ENCODE assay signal across 1 cellular context in the genomic region with DNA sequence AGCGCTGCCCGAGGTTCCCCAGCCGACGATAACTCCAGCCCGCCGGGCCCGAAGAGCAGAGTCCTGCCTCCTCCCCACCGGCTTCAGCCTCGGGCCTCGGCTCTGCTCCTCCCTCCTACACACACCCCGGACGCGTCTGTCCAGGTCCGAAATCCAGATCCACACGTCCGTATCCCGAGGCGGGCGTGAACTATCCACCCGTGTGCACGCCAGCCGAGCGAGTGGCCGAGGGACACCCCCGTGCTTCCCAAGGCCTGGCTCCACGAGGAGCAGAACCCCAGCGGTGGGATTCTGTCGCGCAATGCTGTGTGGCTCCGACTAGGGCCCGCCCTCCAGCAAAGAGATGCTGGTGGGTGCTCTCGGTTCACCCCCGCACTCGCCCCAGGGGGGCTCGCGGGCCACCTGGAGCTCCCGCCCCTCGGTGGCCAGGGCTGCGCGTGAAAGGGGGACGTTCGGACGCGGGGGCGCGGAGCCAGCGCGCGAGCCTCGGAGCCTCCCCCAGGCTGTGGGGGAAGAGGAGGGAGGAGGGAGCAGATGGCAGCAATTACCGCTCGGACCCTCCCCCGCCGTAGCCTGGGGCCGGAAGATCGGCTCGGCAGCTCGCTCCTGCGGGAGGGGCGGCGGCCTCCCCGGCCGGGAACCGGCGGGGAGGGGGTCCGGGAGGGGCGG.
TF ChIP-seq lines count a peak whose summit lies in the region.

No MANE protein-coding gene starts in this region.

TF ChIP-seq in IMR-90, 13 proteins besides CTCF, POLR2A, EP300 and RAD21 (continued from another document):
- TF ChIP-seq MXI1 (IDR thresholded peaks at IDR 0.05; ENCODE audit: borderline replicate concordance, low read depth, low read length): no peak
TF ChIP-seq in IMR-90: peak in this region for 1.
